12 cellular contexts compared by ENCODE assay signal in genomic region chr9:744790-745456, GRCh38.
DNase-seq lines count a peak whose midpoint lies in the region; ATAC-seq and TF ChIP-seq lines count a peak whose summit lies in the region.
"Had no signal": no experiment of that assay in that cellular context is flagged by ENCODE, and none has a peak within 500 bp of the region (broad histone marks: within the 10 kb centered on the region; RNA-seq: fewer than 3 reads in every experiment).

No MANE protein-coding gene starts in this region.

- DNase-seq in DMS 273 treated with DMSO at 0.1 percent for 48 hours (lab: John Stamatoyannopoulos, UW) (peak; percentile 42), choroid plexus epithelial cell (ENCODE audit: low read depth) (peak; percentile 11), sigmoid colon (peak; percentile 93), SK-N-SH (no peak)
- DNase-seq: activated naive CD4-positive, alpha-beta T cell treated with anti-CD3 and anti-CD28 coated beads for 36 hours; naive B cell; NCI-H1694 treated with DMSO at 0.1 percent for 48 hours; SHP77 treated with DMSO at 0.1 percent for 48 hours had no signal

- H3K79me2 ChIP-seq in SK-N-SH (ENCODE audit: insufficient read depth): no peaks in the 10 kb centered on the region; the same call in 1 of the 2 replicates

- TF ChIP-seq EP300 in sigmoid colon (IDR thresholded peaks at IDR 0.05) (peak in 1 of 4 donors; percentile 3), SK-N-SH (IDR thresholded peaks at IDR 0.05; ENCODE audit: borderline replicate concordance in 1 of 2, low read depth in 1 of 2, low read length in 1 of 2) (no peak)

- WGBS in sigmoid colon, 2 donors: 74 to 80% methylated on average over 7 of the region's 7 CpGs
- WGBS in SK-N-SH (ENCODE audit: low lambda C conversion rate): 41% methylated on average over 7 of the region's 7 CpGs

- CTCF ChIA-PET in SK-N-SH (lab: Yijun Ruan, JAX): no interaction called here

- H3K27me3 ChIP-seq in layer of hippocampus (ENCODE audit: control insufficient read depth, insufficient read depth, low read length) (no peaks in the 10 kb centered on the region), sigmoid colon (no peaks in the 10 kb centered on the region), SK-N-SH (ENCODE audit: insufficient read depth) (no peaks in the 10 kb centered on the region)

- no peak for TF ChIP-seq RAD21 in SK-N-SH (IDR thresholded peaks at IDR 0.05; ENCODE audit: low read length)

- H3K4me1 ChIP-seq in sigmoid colon: peaks cover 0 to 70% (median 36%) of the 10 kb centered on the region in 4 donors
- no peaks in the 10 kb centered on the region for H3K4me1 ChIP-seq in SK-N-SH (ENCODE audit: control insufficient read depth in 1 of 2, insufficient read depth in 2 of 2, low read depth in 1 of 2, low read length in 1 of 2)

- H3F3A ChIP-seq in SK-N-SH (replicated peaks; ENCODE audit: insufficient read depth): no peaks in the 10 kb centered on the region

- no peak for TF ChIP-seq POLR2A in sigmoid colon (IDR thresholded peaks at IDR 0.05)

- no peak overlapping the region for H3K4me2 ChIP-seq in SK-N-SH

- H3K9me3 ChIP-seq in sigmoid colon (no peaks in the 10 kb centered on the region), SK-N-SH (no peaks in the 10 kb centered on the region)

- H3K4me3 ChIP-seq in choroid plexus epithelial cell (ENCODE audit: low read depth, low read length): no peak overlapping the region
- H3K4me3 ChIP-seq in sigmoid colon: no peak overlapping the region
- no peak overlapping the region for H3K4me3 ChIP-seq in SK-N-SH (ENCODE audit: low read depth in 2 of 2, low read length in 1 of 2)

- no peaks in the 10 kb centered on the region for H4K20me1 ChIP-seq in SK-N-SH (ENCODE audit: insufficient read depth)

- H2AFZ ChIP-seq in SK-N-SH (ENCODE audit: low read depth): no peak overlapping the region

- ATAC-seq in GM18861 (IDR thresholded peaks at IDR 0.05; ENCODE audit: unreplicated experiment): no peak
- no peak for ATAC-seq in GM21786 (IDR thresholded peaks at IDR 0.05; ENCODE audit: unreplicated experiment)
- ATAC-seq in GM19328 (IDR thresholded peaks at IDR 0.05; ENCODE audit: unreplicated experiment): no peak

- peaks cover 28 to 52% (median 35%) of the 10 kb centered on the region in 4 donors for H3K36me3 ChIP-seq in sigmoid colon
- H3K36me3 ChIP-seq in SK-N-SH (replicated peaks in 1 of 2; ENCODE audit: control insufficient read depth in 1 of 2, insufficient read depth in 2 of 2, low read length in 1 of 2): peaks cover 26 to 34% of the 10 kb centered on the region in 2 experiments

- intact Hi-C loops in sigmoid colon (cut with DNase I): no loop called here

- POLR2A ChIA-PET in SK-N-SH (lab: Yijun Ruan, JAX): no interaction called here

- no peaks in the 10 kb centered on the region for H3K9me2 ChIP-seq in SK-N-SH

- H3K9ac ChIP-seq in SK-N-SH: no peak overlapping the region

- H3K27ac ChIP-seq in layer of hippocampus (ENCODE audit: low read depth, low read length): peak overlapping the region; percentile 22
- H3K27ac ChIP-seq in sigmoid colon: peak overlapping the region; percentile 59 to 96 (median 90)
- no peak overlapping the region for H3K27ac ChIP-seq in SK-N-SH (ENCODE audit: low read depth in 2 of 2, low read length in 1 of 2)

- TF ChIP-seq CTCF in choroid plexus epithelial cell (conservative IDR thresholded peaks at IDR 0.05; ENCODE audit: low read depth, low read length): no peak
- TF ChIP-seq CTCF in sigmoid colon (IDR thresholded peaks at IDR 0.05): no peak
- no peak for TF ChIP-seq CTCF in SK-N-SH (IDR thresholded peaks at IDR 0.05)

TF ChIP-seq in SK-N-SH, 30 proteins besides CTCF, POLR2A, EP300 and RAD21 (continues in another document):
- TF ChIP-seq CHD2 (IDR thresholded peaks at IDR 0.05; ENCODE audit: low read length, partially characterized antibody): no peak
- no peak for TF ChIP-seq MEF2A (IDR thresholded peaks at IDR 0.05; ENCODE audit: borderline replicate concordance, low read depth)
- no peak for TF ChIP-seq USF1 (IDR thresholded peaks at IDR 0.05; ENCODE audit: borderline replicate concordance, low read depth)
- TF ChIP-seq EZH2phosphoT487 (IDR thresholded peaks at IDR 0.05; ENCODE audit: borderline replicate concordance, low read depth): no peak
- TF ChIP-seq IRF3 (IDR thresholded peaks at IDR 0.05; ENCODE audit: low read depth, low read length): no peak
- TF ChIP-seq MXI1 (IDR thresholded peaks at IDR 0.05; ENCODE audit: low read depth, low read length): no peak
- TF ChIP-seq RXRA (IDR thresholded peaks at IDR 0.05; ENCODE audit: borderline replicate concordance, low read depth): no peak
- no peak for TF ChIP-seq GABPA (IDR thresholded peaks at IDR 0.05; ENCODE audit: low read depth)
- no peak for TF ChIP-seq NRF1 (IDR thresholded peaks at IDR 0.05; ENCODE audit: low read depth, low read length)
- TF ChIP-seq, protein P1, sequence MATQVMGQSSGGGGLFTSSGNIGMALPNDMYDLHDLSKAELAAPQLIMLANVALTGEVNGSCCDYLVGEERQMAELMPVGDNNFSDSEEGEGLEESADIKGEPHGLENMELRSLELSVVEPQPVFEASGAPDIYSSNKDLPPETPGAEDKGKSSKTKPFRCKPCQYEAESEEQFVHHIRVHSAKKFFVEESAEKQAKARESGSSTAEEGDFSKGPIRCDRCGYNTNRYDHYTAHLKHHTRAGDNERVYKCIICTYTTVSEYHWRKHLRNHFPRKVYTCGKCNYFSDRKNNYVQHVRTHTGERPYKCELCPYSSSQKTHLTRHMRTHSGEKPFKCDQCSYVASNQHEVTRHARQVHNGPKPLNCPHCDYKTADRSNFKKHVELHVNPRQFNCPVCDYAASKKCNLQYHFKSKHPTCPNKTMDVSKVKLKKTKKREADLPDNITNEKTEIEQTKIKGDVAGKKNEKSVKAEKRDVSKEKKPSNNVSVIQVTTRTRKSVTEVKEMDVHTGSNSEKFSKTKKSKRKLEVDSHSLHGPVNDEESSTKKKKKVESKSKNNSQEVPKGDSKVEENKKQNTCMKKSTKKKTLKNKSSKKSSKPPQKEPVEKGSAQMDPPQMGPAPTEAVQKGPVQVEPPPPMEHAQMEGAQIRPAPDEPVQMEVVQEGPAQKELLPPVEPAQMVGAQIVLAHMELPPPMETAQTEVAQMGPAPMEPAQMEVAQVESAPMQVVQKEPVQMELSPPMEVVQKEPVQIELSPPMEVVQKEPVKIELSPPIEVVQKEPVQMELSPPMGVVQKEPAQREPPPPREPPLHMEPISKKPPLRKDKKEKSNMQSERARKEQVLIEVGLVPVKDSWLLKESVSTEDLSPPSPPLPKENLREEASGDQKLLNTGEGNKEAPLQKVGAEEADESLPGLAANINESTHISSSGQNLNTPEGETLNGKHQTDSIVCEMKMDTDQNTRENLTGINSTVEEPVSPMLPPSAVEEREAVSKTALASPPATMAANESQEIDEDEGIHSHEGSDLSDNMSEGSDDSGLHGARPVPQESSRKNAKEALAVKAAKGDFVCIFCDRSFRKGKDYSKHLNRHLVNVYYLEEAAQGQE (IDR thresholded peaks at IDR 0.05; ENCODE audit: low read depth, low read length): no peak
- TF ChIP-seq SIN3A (IDR thresholded peaks at IDR 0.05; ENCODE audit: borderline replicate concordance, low read depth, low read length): no peak
- TF ChIP-seq GATA2 (CRISPR knock-in tag; IDR thresholded peaks at IDR 0.05): no peak
- TF ChIP-seq PBX3 (IDR thresholded peaks at IDR 0.05): no peak
- TF ChIP-seq TCF12 (IDR thresholded peaks at IDR 0.05): no peak
- TF ChIP-seq RCOR1 (IDR thresholded peaks at IDR 0.05; ENCODE audit: low read length): no peak
- TF ChIP-seq FOXJ3 (CRISPR knock-in tag; IDR thresholded peaks at IDR 0.05): no peak
- TF ChIP-seq, protein P2, sequence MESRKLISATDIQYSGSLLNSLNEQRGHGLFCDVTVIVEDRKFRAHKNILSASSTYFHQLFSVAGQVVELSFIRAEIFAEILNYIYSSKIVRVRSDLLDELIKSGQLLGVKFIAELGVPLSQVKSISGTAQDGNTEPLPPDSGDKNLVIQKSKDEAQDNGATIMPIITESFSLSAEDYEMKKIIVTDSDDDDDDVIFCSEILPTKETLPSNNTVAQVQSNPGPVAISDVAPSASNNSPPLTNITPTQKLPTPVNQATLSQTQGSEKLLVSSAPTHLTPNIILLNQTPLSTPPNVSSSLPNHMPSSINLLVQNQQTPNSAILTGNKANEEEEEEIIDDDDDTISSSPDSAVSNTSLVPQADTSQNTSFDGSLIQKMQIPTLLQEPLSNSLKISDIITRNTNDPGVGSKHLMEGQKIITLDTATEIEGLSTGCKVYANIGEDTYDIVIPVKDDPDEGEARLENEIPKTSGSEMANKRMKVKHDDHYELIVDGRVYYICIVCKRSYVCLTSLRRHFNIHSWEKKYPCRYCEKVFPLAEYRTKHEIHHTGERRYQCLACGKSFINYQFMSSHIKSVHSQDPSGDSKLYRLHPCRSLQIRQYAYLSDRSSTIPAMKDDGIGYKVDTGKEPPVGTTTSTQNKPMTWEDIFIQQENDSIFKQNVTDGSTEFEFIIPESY (IDR thresholded peaks at IDR 0.05; ENCODE audit: borderline replicate concordance, low read depth): no peak
- no peak for TF ChIP-seq ELF1 (IDR thresholded peaks at IDR 0.05)

Comparison
In these comparisons a context has a peak if more than half of its experiments do, and no peak if none do; other contexts are left out.
1. H3K27ac ChIP-seq: peak in layer of hippocampus (single experiment) and sigmoid colon (4 of 4); none in SK-N-SH (0 of 2).